Comparison of ENCODE assay signal across 13 cellular contexts in genomic region chr3:150449169-150449721, GRCh38. TPM values are rescaled to one million over a fixed set of nuclear protein-coding genes. Genes with fewer than 3 reads are reported as not detected.
DNase-seq lines count a peak whose midpoint lies in the region; ATAC-seq and TF ChIP-seq lines count a peak whose summit lies in the region.
"Had no signal": no experiment of that assay in that cellular context is flagged by ENCODE, and none has a peak within 500 bp of the region (broad histone marks: within the 10 kb centered on the region; RNA-seq: fewer than 3 reads in every experiment).

No MANE protein-coding gene starts in this region.

- H3K27me3 ChIP-seq in mammary epithelial cell (ENCODE audit: insufficient read depth, low read length) (no peaks in the 10 kb centered on the region), mesenchymal stem cell (ENCODE audit: control insufficient read depth in 1 of 2, insufficient read depth in 1 of 2, low read length in 2 of 2) (no peaks in the 10 kb centered on the region)

- H2BK5ac ChIP-seq in mesenchymal stem cell (ENCODE audit: low read depth, low read length, poor library complexity, severe bottlenecking), result no peak overlapping the region

- H3K36me3 ChIP-seq in mammary epithelial cell (ENCODE audit: insufficient read depth, low read length) (peaks cover 4% of the 10 kb centered on the region), mesenchymal stem cell (ENCODE audit: control insufficient read depth in 1 of 2, insufficient read depth in 2 of 2, low read depth in 1 of 2, low read length in 2 of 2) (peaks cover 0 to 10% of the 10 kb centered on the region in 2 experiments)

- no peak overlapping the region for H3K9ac ChIP-seq in mammary epithelial cell (ENCODE audit: insufficient read depth, low read length)
- H3K9ac ChIP-seq in mesenchymal stem cell (ENCODE audit: low read length), result peak overlapping the region; percentile 60
- H3K9ac ChIP-seq: parathyroid adenoma had no signal

- H3K14ac ChIP-seq in mesenchymal stem cell (ENCODE audit: low read length in 2 of 2), result no peak overlapping the region

- dilution Hi-C loops in mammary epithelial cell (cut with HindIII; ENCODE audit: low sequenced_read_pairs), result no loop called here

- no peak overlapping the region for H2AFZ ChIP-seq in mammary epithelial cell (ENCODE audit: low read depth, low read length)
- no peak overlapping the region for H2AFZ ChIP-seq in mesenchymal stem cell (ENCODE audit: low read depth, low read length)
- H2AFZ ChIP-seq: parathyroid adenoma had no signal

- in situ Hi-C loops in Caki2 (cut with HindIII; ENCODE audit: low pct_unique_long_range_greater_than_20kb, low sequenced_read_pairs) (no loop called here), KBM-7 (cut with MboI; ENCODE audit: low pct_unique_long_range_greater_than_20kb, low sequenced_read_pairs) (no loop called here), mammary epithelial cell (cut with MboI; ENCODE audit: low sequenced_read_pairs in 2 of 2) (no loop called here)

- H3K9me3 ChIP-seq in mammary epithelial cell (replicated peaks; ENCODE audit: insufficient read depth, low read length) (no peaks in the 10 kb centered on the region), mesenchymal stem cell (ENCODE audit: control insufficient read depth, low read length) (no peaks in the 10 kb centered on the region)

- CTCF ChIA-PET in mammary epithelial cell (lab: Charles Lee; ENCODE audit: low non-redundant PET), result no interaction called here

- H2BK12ac ChIP-seq in mesenchymal stem cell (ENCODE audit: low read length in 2 of 2), result no peak overlapping the region

- no peak overlapping the region for H4K91ac ChIP-seq in mesenchymal stem cell (ENCODE audit: low read length)

- H3K27ac ChIP-seq in mammary epithelial cell (ENCODE audit: insufficient read depth, low read depth, low read length), result peak overlapping the region; percentile 52
- no peak overlapping the region for H3K27ac ChIP-seq in mesenchymal stem cell (ENCODE audit: low read length, poor library complexity, severe bottlenecking)
- H3K27ac ChIP-seq: parathyroid adenoma had no signal

- peak; percentile 50 for DNase-seq in Caki2 (ENCODE audit: low read depth)
- peak; percentile 28 for DNase-seq in KBM-7
- peak; percentile 70 for DNase-seq in mammary epithelial cell
- DNase-seq in mesenchymal stem cell, result peak; percentile 81
- DNase-seq in putamen (ENCODE audit: low spot score), result no peak
- DNase-seq in NCI-H2171 treated with DMSO at 0.1 percent for 48 hours (lab: John Stamatoyannopoulos, UW), result no peak
- no peak for DNase-seq in NCI-H1694 (lab: John Stamatoyannopoulos, UW)
- DNase-seq: activated effector memory CD4-positive, alpha-beta T cell treated with anti-CD3 and anti-CD28 coated beads, Interleukin-2, amount 50 U/mL, for 16 hours; DMS153; endodermal cell; kidney had no signal

- peak overlapping the region; percentile 84 for H3K4me2 ChIP-seq in mammary epithelial cell (ENCODE audit: insufficient read depth, low read depth, low read length)
- no peak overlapping the region for H3K4me2 ChIP-seq in mesenchymal stem cell (ENCODE audit: low read length, poor library complexity, severe bottlenecking)

- H3K79me2 ChIP-seq in mammary epithelial cell (ENCODE audit: insufficient read depth, low read length), result peaks cover 82% of the 10 kb centered on the region

- no peak overlapping the region for H3K23ac ChIP-seq in mesenchymal stem cell (ENCODE audit: low read length in 2 of 2)

- no peak overlapping the region for H3K18ac ChIP-seq in mesenchymal stem cell (ENCODE audit: low read depth in 1 of 2, low read length in 2 of 2)

- H2AK5ac ChIP-seq in mesenchymal stem cell (ENCODE audit: low read length, severe bottlenecking), result no peak overlapping the region

- H4K8ac ChIP-seq in mesenchymal stem cell (ENCODE audit: low read length), result no peak overlapping the region

- no peaks in the 10 kb centered on the region for H4K20me1 ChIP-seq in mammary epithelial cell (ENCODE audit: insufficient read depth, low read length)

- H2BK15ac ChIP-seq in mesenchymal stem cell (ENCODE audit: low read depth, poor library complexity, severe bottlenecking), result no peak overlapping the region

- peaks cover 33% of the 10 kb centered on the region for H3K4me1 ChIP-seq in mammary epithelial cell (ENCODE audit: insufficient read depth, low read length)
- peaks cover 3% of the 10 kb centered on the region for H3K4me1 ChIP-seq in mesenchymal stem cell (ENCODE audit: control insufficient read depth, insufficient read depth, low read depth, low read length)

- H2BK120ac ChIP-seq in mesenchymal stem cell (ENCODE audit: low read depth, low read length), result no peak overlapping the region

- no peaks in the 10 kb centered on the region for H3K79me1 ChIP-seq in mesenchymal stem cell (replicated peaks; ENCODE audit: low read length, poor library complexity, severe bottlenecking)

- BruUV-seq in mammary epithelial cell (replicated peaks; lab: Mats Ljungman, UMichigan), result no TSS peak

- intact Hi-C loops in mammary epithelial cell (cut with micrococcal nuclease), result loop anchor here (1.0 to 2.0 kb wide), 2 partner anchors 20 to 41 kb away; partner anchors contain the start of gene TSC22D2

- ATAC-seq in GM18870 (IDR thresholded peaks at IDR 0.05; ENCODE audit: unreplicated experiment), result no peak

- no peak overlapping the region for H3K4ac ChIP-seq in mesenchymal stem cell (ENCODE audit: low read depth in 1 of 2, low read length in 2 of 2)

- H3K4me3 ChIP-seq in mammary epithelial cell (replicated peaks in 1 of 3; ENCODE audit: insufficient read depth in 1 of 3, low read depth in 2 of 3, low read length in 3 of 3) (peak overlapping the region in 2 of 3 experiments; percentile 9 to 28), mesenchymal stem cell (ENCODE audit: insufficient read depth in 1 of 2, low read depth in 1 of 2, low read length in 2 of 2) (peak overlapping the region in 1 of 2 experiments; percentile 37)

- no peak for TF ChIP-seq CTCF in mammary epithelial cell (conservative IDR thresholded peaks at IDR 0.05 in 1 of 2, IDR thresholded peaks at IDR 0.05 in 1 of 2; ENCODE audit: extremely low read depth in 1 of 2, insufficient read depth in 1 of 2, low read depth in 1 of 2, low read length in 2 of 2)

RNA-seq across cellular contexts. Expression of gene TSC22D2, which starts 41.1 kb away (rescaled TPM):
- total RNA-seq in Caki2 (2014; rRNA removed; shearing (Covaris generic); ENCODE audit: low replicate concordance), result 4.5 and 6.2 TPM in 2 replicates
- 10 to 100 TPM; 16.3 to 38.8 TPM for total RNA-seq in mammary epithelial cell
- 8.3 TPM for polyA plus RNA-seq in mammary epithelial cell
- polyA minus RNA-seq in mammary epithelial cell, result 34.7 TPM
- polyA plus RNA-seq in mesenchymal stem cell (2013, experiment 1 of 2), result 29.1 TPM
- polyA plus RNA-seq in mesenchymal stem cell (2013, experiment 2 of 2), result 29.3 TPM

Comparison
In these comparisons a context has a peak if more than half of its experiments do, and no peak if none do; other contexts are left out.
1. DNase-seq: peak in Caki2 (single experiment), KBM-7 (single experiment), mammary epithelial cell (single experiment) and mesenchymal stem cell (single experiment); none in putamen (single experiment), NCI-H2171 treated with DMSO at 0.1 percent for 48 hours (single experiment) and NCI-H1694 (single experiment).